Comparison of ENCODE assay signal across 8 cellular contexts in the genomic region with DNA sequence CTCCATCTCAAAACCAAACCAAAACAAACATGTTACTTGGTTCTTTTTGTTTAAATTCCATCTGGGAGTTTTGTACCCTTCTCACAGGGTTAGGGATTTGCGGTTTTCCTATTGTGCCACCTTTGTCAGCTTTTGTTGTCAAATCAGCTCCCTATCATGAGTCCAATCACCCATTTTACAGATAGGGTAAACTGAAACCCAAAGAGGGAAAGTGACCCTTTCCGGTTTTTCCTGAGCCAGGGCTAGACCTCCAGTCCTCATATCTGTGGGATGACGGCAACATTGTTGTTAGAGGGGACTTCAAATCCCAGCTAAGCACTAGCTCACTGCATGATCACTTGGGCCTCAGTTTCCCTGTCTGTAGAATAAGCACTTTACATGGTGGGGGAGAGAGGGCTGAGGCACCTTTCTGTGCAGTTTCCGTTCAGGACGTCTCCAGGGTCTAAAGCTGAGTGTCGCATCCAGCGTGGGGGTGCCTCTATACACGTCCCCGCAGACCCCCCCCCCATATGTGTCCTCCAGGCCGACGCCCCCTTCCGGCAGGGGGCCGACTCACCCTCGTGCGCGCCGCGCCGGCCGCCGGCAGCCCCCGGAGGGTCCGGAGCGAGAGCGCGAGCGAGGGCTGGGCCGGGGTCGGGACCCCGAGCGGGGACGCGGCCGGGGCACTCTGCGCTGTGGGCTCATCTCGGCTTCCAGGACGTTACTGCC.
A peak's percentile ranks its signal among the peaks of the same experiment; 100 is the strongest.
DNase-seq lines count a peak whose midpoint lies in the region; ATAC-seq and TF ChIP-seq lines count a peak whose summit lies in the region.

No MANE protein-coding gene starts in this region.

- ATAC-seq in HG03442 (IDR thresholded peaks at IDR 0.05; ENCODE audit: unreplicated experiment) (no peak), HG03342 (IDR thresholded peaks at IDR 0.05; ENCODE audit: unreplicated experiment) (no peak)

- H2AFZ ChIP-seq in KMS-11 (ENCODE audit: low read depth) = no peak overlapping the region

- H3K4me3 ChIP-seq in AG09309 (ENCODE audit: control insufficient read depth, low read depth, low read length) = peak overlapping the region; percentile 64
- no peak overlapping the region for H3K4me3 ChIP-seq in KMS-11 (IDR thresholded peaks at IDR 0.05; ENCODE audit: insufficient read depth, low read depth, low read length)
- H3K4me3 ChIP-seq in cardiac fibroblast (replicated peaks in 1 of 2; ENCODE audit: low read depth in 2 of 2, low read length in 2 of 2) = peak overlapping the region; percentile 58 to 64
- H3K4me3 ChIP-seq in mucosa of rectum (ENCODE audit: low read length in 2 of 2) = peak overlapping the region; percentile 56 to 73

- no peak overlapping the region for H3K9ac ChIP-seq in KMS-11
- peak overlapping the region; percentile 49 to 57 for H3K9ac ChIP-seq in mucosa of rectum (ENCODE audit: low read depth in 1 of 2, low read length in 2 of 2)

- no peak for DNase-seq in AG09309 (ENCODE audit: low read depth)
- no peak for DNase-seq in cardiac fibroblast (ENCODE audit: low read depth in 2 of 2)
- DNase-seq in DMS114 treated with DMSO at 0.1 percent for 48 hours (lab: John Stamatoyannopoulos, UW; ENCODE audit: unreplicated experiment) = no peak
- DNase-seq in NCI-H2196 treated with DMSO at 0.1 percent for 48 hours (lab: John Stamatoyannopoulos, UW; ENCODE audit: unreplicated experiment) = no peak

- no peak for TF ChIP-seq CTCF in AG09309 (IDR thresholded peaks at IDR 0.05; ENCODE audit: control insufficient read depth, insufficient read depth, low read depth, low read length, missing control alignments)
- no peak for TF ChIP-seq CTCF in KMS-11 (conservative IDR thresholded peaks at IDR 0.05; ENCODE audit: low read depth, low read length)
- TF ChIP-seq CTCF in cardiac fibroblast (IDR thresholded peaks at IDR 0.05; ENCODE audit: low read depth, low read length) = no peak

- H3K4me1 ChIP-seq in KMS-11 (ENCODE audit: low read depth, poor library complexity, severe bottlenecking) (peaks cover 24% of the 10 kb centered on the region), mucosa of rectum (ENCODE audit: control insufficient read depth in 2 of 2, insufficient read depth in 2 of 2, low read length in 2 of 2) (peaks cover 11 to 16% of the 10 kb centered on the region in 2 donors)

- no peak overlapping the region for H3K27ac ChIP-seq in KMS-11
- H3K27ac ChIP-seq in mucosa of rectum (ENCODE audit: low read depth in 2 of 2, low read length in 2 of 2) = no peak overlapping the region

- H3K36me3 ChIP-seq in KMS-11 (ENCODE audit: insufficient read depth) (no peaks in the 10 kb centered on the region), mucosa of rectum (ENCODE audit: control insufficient read depth in 2 of 2, insufficient read depth in 2 of 2, low read length in 2 of 2) (no peaks in the 10 kb centered on the region)

- H3K9me3 ChIP-seq in mucosa of rectum (ENCODE audit: control insufficient read depth in 2 of 2, low read length in 2 of 2) = no peaks in the 10 kb centered on the region

- peaks cover 28% of the 10 kb centered on the region; the same call in 1 of the 2 replicates for H3K27me3 ChIP-seq in KMS-11 (ENCODE audit: insufficient read depth, low read depth)
- H3K27me3 ChIP-seq in mucosa of rectum (ENCODE audit: control insufficient read depth in 2 of 2, insufficient read depth in 2 of 2, low read length in 2 of 2) = peaks cover 7 to 9% of the 10 kb centered on the region in 2 donors

- no peaks in the 10 kb centered on the region for H4K20me1 ChIP-seq in KMS-11 (ENCODE audit: insufficient read depth)

- H3K79me2 ChIP-seq in KMS-11 (ENCODE audit: insufficient read depth, low read depth) = no peaks in the 10 kb centered on the region

- H3K4me2 ChIP-seq in KMS-11 = peak overlapping the region; percentile 95; the same call in 1 of the 2 replicates
